In genomic region chr1:173429517-173430477, GRCh38 we compare ENCODE assay signal across 2 cellular contexts.
TF ChIP-seq lines count a peak whose summit lies in the region.

No MANE protein-coding gene starts in this region.

TF ChIP-seq in IMR-90, 13 proteins besides CTCF, POLR2A, EP300 and RAD21:
- TF ChIP-seq FOS (IDR thresholded peaks at IDR 0.05; ENCODE audit: low read depth, low read length) (0 out of 2 replicates have a peak, but pooled peaks have one; percentile 14), MXI1 (IDR thresholded peaks at IDR 0.05; ENCODE audit: borderline replicate concordance, low read depth, low read length) (peak; percentile 73; the same call in 1 of the 2 replicates), MAZ (IDR thresholded peaks at IDR 0.05; ENCODE audit: borderline replicate concordance, low read depth, low read length) (peak; percentile 25), BHLHE40 (IDR thresholded peaks at IDR 0.05; ENCODE audit: low read depth, low read length) (peak; percentile 4; the same call in 1 of the 2 replicates), CHD1 (IDR thresholded peaks at IDR 0.05; ENCODE audit: low read depth, low read length) (no peak), SMC3 (IDR thresholded peaks at IDR 0.05; ENCODE audit: low read depth, low read length) (peak; percentile 46; the same call in 1 of the 2 replicates), MAFK (IDR thresholded peaks at IDR 0.05; ENCODE audit: low read depth, low read length) (peak; percentile 21; the same call in 1 of the 2 replicates), USF2 (IDR thresholded peaks at IDR 0.05; ENCODE audit: low read depth, low read length) (peak; percentile 28; the same call in 1 of the 2 replicates), RCOR1 (IDR thresholded peaks at IDR 0.05; ENCODE audit: insufficient replicate concordance, low read length) (no peak), CEBPB (IDR thresholded peaks at IDR 0.05; ENCODE audit: low read depth, low read length) (peak; percentile 54; the same call in 1 of the 2 replicates), NFE2L2 (IDR thresholded peaks at IDR 0.05; ENCODE audit: low read depth, low read length) (no peak), RFX5 (IDR thresholded peaks at IDR 0.05; ENCODE audit: low read depth, low read length) (no peak), ELK1 (IDR thresholded peaks at IDR 0.05; ENCODE audit: borderline replicate concordance, low read depth, low read length) (no peak)

TF ChIP-seq in SK-N-SH, 30 proteins besides CTCF, POLR2A, EP300 and RAD21:
- peak; percentile 61; the same call in 1 of the 2 replicates for TF ChIP-seq TCF12 (IDR thresholded peaks at IDR 0.05)
- TF ChIP-seq POLR2AphosphoS5 (IDR thresholded peaks at IDR 0.05; ENCODE audit: low read depth, low read length): peak; percentile 30; the same call in 1 of the 2 replicates
- TF ChIP-seq NFIC (IDR thresholded peaks at IDR 0.05; ENCODE audit: borderline replicate concordance): no peak; the same call in 1 of the 2 replicates
- no peak for TF ChIP-seq SIN3A (IDR thresholded peaks at IDR 0.05; ENCODE audit: borderline replicate concordance, low read depth, low read length)
- 0 out of 2 replicates have a peak, but pooled peaks have one; percentile 14 for TF ChIP-seq FOSL2 (IDR thresholded peaks at IDR 0.05; ENCODE audit: borderline replicate concordance, low read depth)
- TF ChIP-seq MXI1 (IDR thresholded peaks at IDR 0.05; ENCODE audit: low read depth, low read length): no peak
